21 cellular contexts compared by ENCODE assay signal in genomic region chrX:150227321-150227860, GRCh38.
"Had no signal": no experiment of that assay in that cellular context is flagged by ENCODE, and none has a peak within 500 bp of the region (broad histone marks: within the 10 kb centered on the region; RNA-seq: fewer than 3 reads in every experiment).

No MANE protein-coding gene starts in this region.

- H3K4me3 ChIP-seq: mucosa of descending colon, neural progenitor cell, skin epidermis, suprapubic skin, transverse colon had no signal

- H3K27ac ChIP-seq: neural progenitor cell, skin epidermis, suprapubic skin, transverse colon had no signal

- H3K9me3 ChIP-seq: mucosa of descending colon, suprapubic skin, transverse colon had no signal

- H3K4me2 ChIP-seq: neural progenitor cell had no signal

- H3K4me1 ChIP-seq: suprapubic skin, transverse colon had no signal

- H3K27me3 ChIP-seq: neural progenitor cell, suprapubic skin, transverse colon had no signal

- ATAC-seq: activated CD4-positive, alpha-beta T cell treated with anti-CD3 and anti-CD28 coated beads for 36 hours; activated CD8-positive, alpha-beta memory T cell treated with anti-CD3 and anti-CD28 coated beads, Interleukin-2, amount 10 ng/mL, durations not matched to agents 7 days and 5 days; activated T-helper 17 cell treated with anti-CD3 and anti-CD28 coated beads, Interleukin-2, amount 50 U/mL, for 72 hours; left ventricle myocardium superior; mucosa of descending colon; naive thymus-derived CD4-positive, alpha-beta T cell; right cardiac atrium; stimulated activated naive CD8-positive, alpha-beta T cell treated with anti-CD3 and anti-CD28 coated beads, Interleukin-15, amount 100 ng/mL, for 72 hours; WTC11 had no signal

- H2AFZ ChIP-seq: neural progenitor cell had no signal

- H3K9ac ChIP-seq: neural progenitor cell had no signal

- DNase-seq: activated CD4-positive, alpha-beta T cell treated with anti-CD3 and anti-CD28 coated beads for 36 hours; activated CD4-positive, alpha-beta T cell treated with anti-CD3 and anti-CD28 coated beads, Interleukin-2, amount 50 U/mL, for 48 hours; activated CD8-positive, alpha-beta memory T cell treated with anti-CD3 and anti-CD28 coated beads, Interleukin-2, amount 10 ng/mL, durations not matched to agents 7 days and 5 days; activated naive CD4-positive, alpha-beta T cell; activated naive CD8-positive, alpha-beta T cell treated with anti-CD3 and anti-CD28 coated beads for 36 hours; caudate nucleus; foreskin melanocyte; kidney; left ventricle myocardium superior; mucosa of descending colon; naive thymus-derived CD4-positive, alpha-beta T cell; right cardiac atrium; stimulated activated CD4-positive, alpha-beta T cell treated with anti-CD3 and anti-CD28 coated beads, Interleukin-15, amount 100 ng/mL, for 24 hours; stimulated activated CD4-positive, alpha-beta T cell treated with anti-CD3 and anti-CD28 coated beads, Interleukin-2, amount 100 ng/mL, for 48 hours; stimulated activated naive CD8-positive, alpha-beta T cell treated with anti-CD3 and anti-CD28 coated beads, Interleukin-15, amount 100 ng/mL, for 72 hours; transverse colon had no signal

- H3K36me3 ChIP-seq: neural progenitor cell, suprapubic skin, transverse colon had no signal
